In the genomic region with DNA sequence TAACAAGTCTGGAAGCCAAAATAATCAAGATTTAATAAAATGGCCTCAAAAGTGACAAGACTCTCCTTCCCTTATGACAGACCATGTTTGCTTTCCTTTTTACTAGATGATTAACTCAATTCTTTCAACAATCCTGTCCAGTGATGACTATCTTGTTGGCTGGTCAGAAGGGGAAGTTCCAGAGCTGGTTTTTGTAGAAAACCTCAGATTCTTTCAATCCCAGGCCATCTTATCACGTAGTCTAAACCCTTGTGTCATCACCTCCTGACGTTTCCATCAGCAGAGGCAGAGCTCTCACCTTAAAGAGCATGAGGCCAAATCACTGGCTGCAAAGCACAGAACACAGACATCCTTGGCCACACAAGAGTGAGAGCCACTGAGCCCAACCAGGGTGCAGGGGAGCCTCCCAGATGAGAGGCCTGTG, we compare ENCODE assay signal across 10 cellular contexts.
DNase-seq lines count a peak whose midpoint lies in the region; ATAC-seq and TF ChIP-seq lines count a peak whose summit lies in the region.
"Had no signal": no experiment of that assay in that cellular context is flagged by ENCODE, and none has a peak within 500 bp of the region (broad histone marks: within the 10 kb centered on the region; RNA-seq: fewer than 3 reads in every experiment).

No MANE protein-coding gene starts in this region.

- no peaks in the 10 kb centered on the region for H3K36me3 Mint-ChIP-seq in T-helper 17 cell (ENCODE audit: low read depth)

- no peaks in the 10 kb centered on the region for H3K27me3 ChIP-seq in sigmoid colon

- no peaks in the 10 kb centered on the region for H3K36me3 ChIP-seq in sigmoid colon

- H3K4me3 Mint-ChIP-seq in T-helper 17 cell = no peak overlapping the region

- H3K27me3 Mint-ChIP-seq in T-helper 17 cell = no peaks in the 10 kb centered on the region

- TF ChIP-seq POLR2A in sigmoid colon (IDR thresholded peaks at IDR 0.05) = no peak

- WGBS in sigmoid colon, 2 donors = 53 to 62% methylated on average over 2 of the region's 2 CpGs

- intact Hi-C loops in sigmoid colon (cut with DNase I) = no loop called here

- H3K4me1 Mint-ChIP-seq in T-helper 17 cell = peaks cover 70% of the 10 kb centered on the region

- no peak for ATAC-seq in T-helper 17 cell

- H3K4me1 ChIP-seq in sigmoid colon = peaks cover 0 to 91% (median 85%) of the 10 kb centered on the region in 4 donors

- no peak overlapping the region for H3K4me3 ChIP-seq in fibroblast of villous mesenchyme (ENCODE audit: low read depth, low read length)
- H3K4me3 ChIP-seq in sigmoid colon = no peak overlapping the region
- H3K4me3 ChIP-seq: skin epidermis had no signal

- TF ChIP-seq CTCF in 22Rv1 (IDR thresholded peaks at IDR 0.05) = no peak
- no peak for TF ChIP-seq CTCF in fibroblast of villous mesenchyme (IDR thresholded peaks at IDR 0.05; ENCODE audit: insufficient read depth, low read depth, low read length)
- no peak for TF ChIP-seq CTCF in sigmoid colon (IDR thresholded peaks at IDR 0.05)

- DNase-seq in GM03348 (ENCODE audit: low spot score) (peak; percentile 55), T-helper 17 cell (no peak), fibroblast of villous mesenchyme (ENCODE audit: low read depth) (peak; percentile 82), NCI-H187 treated with DMSO at 0.1 percent for 48 hours (lab: John Stamatoyannopoulos, UW) (no peak), activated gamma-delta T cell (lab: John Stamatoyannopoulos, UW) (no peak), HUDEP-2 (lab: John Stamatoyannopoulos, UW; ENCODE audit: unreplicated experiment in 76 of 76) (no peak), sigmoid colon (no peak)
- DNase-seq: aorta had no signal

- H3K9me3 ChIP-seq in T-helper 17 cell (ENCODE audit: control insufficient read depth, low read length, poor library complexity, severe bottlenecking) = no peaks in the 10 kb centered on the region
- no peaks in the 10 kb centered on the region for H3K9me3 ChIP-seq in sigmoid colon

- H3K27ac ChIP-seq in 22Rv1 = peak overlapping the region; percentile 50
- H3K27ac ChIP-seq in sigmoid colon = peak overlapping the region in 1 of 4 donors; percentile 9

- no peak for TF ChIP-seq EP300 in sigmoid colon (IDR thresholded peaks at IDR 0.05)

- H3K27ac Mint-ChIP-seq in T-helper 17 cell = peak overlapping the region; percentile 72

Comparison
In these comparisons a context has a peak if more than half of its experiments do, and no peak if none do; other contexts are left out.
1. DNase-seq: peak in GM03348 (single experiment) and fibroblast of villous mesenchyme (single experiment); none in T-helper 17 cell (0 of 3), NCI-H187 treated with DMSO at 0.1 percent for 48 hours (single experiment), activated gamma-delta T cell (single experiment), HUDEP-2 (0 of 76) and sigmoid colon (single experiment).